13 cellular contexts compared by ENCODE assay signal in genomic region chr21:45994086-45994661, GRCh38. TPM values are rescaled to one million over a fixed set of nuclear protein-coding genes. Genes with fewer than 3 reads are reported as not detected.
A peak's percentile ranks its signal among the peaks of the same experiment; 100 is the strongest.
DNase-seq lines count a peak whose midpoint lies in the region; ATAC-seq and TF ChIP-seq lines count a peak whose summit lies in the region.
"Had no signal": no experiment of that assay in that cellular context is flagged by ENCODE, and none has a peak within 500 bp of the region (broad histone marks: within the 10 kb centered on the region; RNA-seq: fewer than 3 reads in every experiment).

No MANE protein-coding gene starts in this region.

- H3K27ac ChIP-seq in upper lobe of right lung = no peak overlapping the region
- no peak overlapping the region for H3K27ac ChIP-seq in hepatocyte
- H3K27ac ChIP-seq: brain microvascular endothelial cell, SJSA1 had no signal

- TF ChIP-seq CTCF in fibroblast of mammary gland (conservative IDR thresholded peaks at IDR 0.05; ENCODE audit: control insufficient read depth, insufficient read depth, low read depth, low read length) = no peak
- TF ChIP-seq CTCF in osteocyte (IDR thresholded peaks at IDR 0.05) = no peak
- no peak for TF ChIP-seq CTCF in upper lobe of right lung (IDR thresholded peaks at IDR 0.05)
- no peak for TF ChIP-seq CTCF in hepatocyte (IDR thresholded peaks at IDR 0.05; ENCODE audit: poor library complexity)

- H3K36me3 ChIP-seq in upper lobe of right lung (peaks cover 21% of the 10 kb centered on the region), hepatocyte (replicated peaks; ENCODE audit: insufficient read depth, low read depth) (no peaks in the 10 kb centered on the region)

- DNase-seq in activated naive CD8-positive, alpha-beta T cell treated with anti-CD3 and anti-CD28 coated beads, Interleukin-2, amount 10 ng/mL, durations not matched to agents 7 days and 5 days = peak; percentile 11
- DNase-seq in activated naive CD8-positive, alpha-beta T cell treated with anti-CD3 and anti-CD28 coated beads for 36 hours = no peak
- DNase-seq in fibroblast of mammary gland (ENCODE audit: low read depth) (peak; percentile 78), osteocyte (ENCODE audit: extremely low spot score, unreplicated experiment) (peak; percentile 84), upper lobe of right lung (peak; percentile 51), NCI-H1417 (lab: John Stamatoyannopoulos, UW) (no peak), GOT3 (lab: John Stamatoyannopoulos, UW) (no peak), hepatocyte (ENCODE audit: low spot score) (no peak)
- DNase-seq: brain microvascular endothelial cell, DMS53, HFFc6, NCI-H1436 treated with DMSO at 0.1 percent for 48 hours had no signal

- no peaks in the 10 kb centered on the region for H3K27me3 Mint-ChIP-seq in activated naive CD8-positive, alpha-beta T cell treated with anti-CD3 and anti-CD28 coated beads, Interleukin-2, amount 10 ng/mL, durations not matched to agents 7 days and 5 days
- H3K27me3 Mint-ChIP-seq in activated naive CD8-positive, alpha-beta T cell treated with anti-CD3 and anti-CD28 coated beads for 36 hours = no peaks in the 10 kb centered on the region
- H3K27me3 Mint-ChIP-seq in osteocyte (ENCODE audit: unreplicated experiment) = no peaks in the 10 kb centered on the region

- no peaks in the 10 kb centered on the region for H3K4me1 ChIP-seq in upper lobe of right lung
- H3K4me1 ChIP-seq in hepatocyte (ENCODE audit: insufficient read depth) = peaks cover 11% of the 10 kb centered on the region
- H3K4me1 ChIP-seq: SJSA1 had no signal

- intact Hi-C loops in upper lobe of right lung (cut with DNase I) = no loop called here

- H3K9me3 ChIP-seq in upper lobe of right lung (no peaks in the 10 kb centered on the region), hepatocyte (ENCODE audit: low read depth) (no peaks in the 10 kb centered on the region)
- H3K9me3 ChIP-seq: SJSA1 had no signal

- no peak overlapping the region for H3K4me3 ChIP-seq in fibroblast of mammary gland (ENCODE audit: control insufficient read depth, low read depth, low read length)
- H3K4me3 ChIP-seq in upper lobe of right lung = no peak overlapping the region
- no peak overlapping the region for H3K4me3 ChIP-seq in hepatocyte
- H3K4me3 ChIP-seq: SJSA1 had no signal

- H3K4me1 Mint-ChIP-seq in activated naive CD8-positive, alpha-beta T cell treated with anti-CD3 and anti-CD28 coated beads, Interleukin-2, amount 10 ng/mL, durations not matched to agents 7 days and 5 days = no peaks in the 10 kb centered on the region
- no peaks in the 10 kb centered on the region for H3K4me1 Mint-ChIP-seq in activated naive CD8-positive, alpha-beta T cell treated with anti-CD3 and anti-CD28 coated beads for 36 hours
- peaks cover 16% of the 10 kb centered on the region for H3K4me1 Mint-ChIP-seq in osteocyte (ENCODE audit: unreplicated experiment)

- no peaks in the 10 kb centered on the region for H3K36me3 Mint-ChIP-seq in activated naive CD8-positive, alpha-beta T cell treated with anti-CD3 and anti-CD28 coated beads, Interleukin-2, amount 10 ng/mL, durations not matched to agents 7 days and 5 days
- H3K36me3 Mint-ChIP-seq in activated naive CD8-positive, alpha-beta T cell treated with anti-CD3 and anti-CD28 coated beads for 36 hours = no peaks in the 10 kb centered on the region
- peaks cover 19% of the 10 kb centered on the region for H3K36me3 Mint-ChIP-seq in osteocyte (ENCODE audit: unreplicated experiment)

- no peaks in the 10 kb centered on the region for H4K20me1 ChIP-seq in hepatocyte (ENCODE audit: insufficient read depth, poor library complexity, severe bottlenecking)

- no peaks in the 10 kb centered on the region for H3K9me2 ChIP-seq in hepatocyte (replicated peaks; ENCODE audit: insufficient read depth)

- POLR2A ChIA-PET in activated naive CD8-positive, alpha-beta T cell treated with anti-CD3 and anti-CD28 coated beads, Interleukin-2, amount 10 ng/mL, durations not matched to agents 7 days and 5 days (lab: Charles Lee) = no interaction called here

- H3K27ac Mint-ChIP-seq in activated naive CD8-positive, alpha-beta T cell treated with anti-CD3 and anti-CD28 coated beads, Interleukin-2, amount 10 ng/mL, durations not matched to agents 7 days and 5 days = no peak overlapping the region
- no peak overlapping the region for H3K27ac Mint-ChIP-seq in activated naive CD8-positive, alpha-beta T cell treated with anti-CD3 and anti-CD28 coated beads for 36 hours
- H3K27ac Mint-ChIP-seq in osteocyte (ENCODE audit: unreplicated experiment) = peak overlapping the region; percentile 50
- H3K27ac Mint-ChIP-seq: HFFc6 had no signal

- no peak overlapping the region for H2AFZ ChIP-seq in hepatocyte

- H3K27me3 ChIP-seq in upper lobe of right lung (no peaks in the 10 kb centered on the region), hepatocyte (no peaks in the 10 kb centered on the region)
- H3K27me3 ChIP-seq: brain microvascular endothelial cell, SJSA1 had no signal

- no peaks in the 10 kb centered on the region for H3K9me3 Mint-ChIP-seq in activated naive CD8-positive, alpha-beta T cell treated with anti-CD3 and anti-CD28 coated beads, Interleukin-2, amount 10 ng/mL, durations not matched to agents 7 days and 5 days
- H3K9me3 Mint-ChIP-seq in activated naive CD8-positive, alpha-beta T cell treated with anti-CD3 and anti-CD28 coated beads for 36 hours = no peaks in the 10 kb centered on the region
- H3K9me3 Mint-ChIP-seq in osteocyte (ENCODE audit: unreplicated experiment) = no peaks in the 10 kb centered on the region
- H3K9me3 Mint-ChIP-seq: HFFc6 had no signal

- WGBS in hepatocyte (ENCODE audit: low lambda C conversion rate, missing lambda C conversion rate) = 96% methylated on average over 23 of the region's 24 CpGs

- H3K4me3 Mint-ChIP-seq in activated naive CD8-positive, alpha-beta T cell treated with anti-CD3 and anti-CD28 coated beads, Interleukin-2, amount 10 ng/mL, durations not matched to agents 7 days and 5 days = no peak overlapping the region
- no peak overlapping the region for H3K4me3 Mint-ChIP-seq in activated naive CD8-positive, alpha-beta T cell treated with anti-CD3 and anti-CD28 coated beads for 36 hours
- no peak overlapping the region for H3K4me3 Mint-ChIP-seq in osteocyte (ENCODE audit: unreplicated experiment)
- H3K4me3 Mint-ChIP-seq: HFFc6 had no signal

- no peak overlapping the region for H3K4me2 ChIP-seq in hepatocyte

- H3K79me2 ChIP-seq in hepatocyte = no peaks in the 10 kb centered on the region

- ATAC-seq in activated naive CD8-positive, alpha-beta T cell treated with anti-CD3 and anti-CD28 coated beads, Interleukin-2, amount 10 ng/mL, durations not matched to agents 7 days and 5 days (ENCODE audit: low read depth) = no peak
- ATAC-seq in upper lobe of right lung = no peak

RNA-seq across cellular contexts. Expression of gene COL6A1, which starts 12.6 kb away (rescaled TPM):
- 1 to 10 TPM; 3.5 to 3.8 TPM for total RNA-seq in activated naive CD8-positive, alpha-beta T cell treated with anti-CD3 and anti-CD28 coated beads, Interleukin-2, amount 10 ng/mL, durations not matched to agents 7 days and 5 days
- 1 to 10 TPM; 4.3 to 5.2 TPM for total RNA-seq in activated naive CD8-positive, alpha-beta T cell treated with anti-CD3 and anti-CD28 coated beads for 36 hours
- 1,503 and 1,582 TPM in 2 replicates for total RNA-seq in osteocyte
- 175 TPM for total RNA-seq in upper lobe of right lung
- total RNA-seq in hepatocyte = 193 and 296 TPM in 2 replicates
- polyA plus RNA-seq in hepatocyte = 592 and 616 TPM in 2 replicates

Comparison
In these comparisons a context has a peak if more than half of its experiments do, and no peak if none do; other contexts are left out.
1. DNase-seq: peak in activated naive CD8-positive, alpha-beta T cell treated with anti-CD3 and anti-CD28 coated beads, Interleukin-2, amount 10 ng/mL, durations not matched to agents 7 days and 5 days (single experiment), fibroblast of mammary gland (single experiment), osteocyte (single experiment) and upper lobe of right lung (single experiment); none in activated naive CD8-positive, alpha-beta T cell treated with anti-CD3 and anti-CD28 coated beads for 36 hours (single experiment), NCI-H1417 (0 of 3), GOT3 (single experiment) and hepatocyte (single experiment).
2. RNA of gene COL6A1, which starts 12.6 kb away (total RNA-seq): 1,503 to 1,582 TPM in osteocyte, 193 to 296 TPM in hepatocyte and 175 TPM in upper lobe of right lung (single experiment); 4.3 to 5.2 TPM in activated naive CD8-positive, alpha-beta T cell treated with anti-CD3 and anti-CD28 coated beads for 36 hours and 3.5 to 3.8 TPM in activated naive CD8-positive, alpha-beta T cell treated with anti-CD3 and anti-CD28 coated beads, Interleukin-2, amount 10 ng/mL, durations not matched to agents 7 days and 5 days; every median in the first group is over 10 times any median in the second.